18 cellular contexts compared by ENCODE assay signal in the genomic region with DNA sequence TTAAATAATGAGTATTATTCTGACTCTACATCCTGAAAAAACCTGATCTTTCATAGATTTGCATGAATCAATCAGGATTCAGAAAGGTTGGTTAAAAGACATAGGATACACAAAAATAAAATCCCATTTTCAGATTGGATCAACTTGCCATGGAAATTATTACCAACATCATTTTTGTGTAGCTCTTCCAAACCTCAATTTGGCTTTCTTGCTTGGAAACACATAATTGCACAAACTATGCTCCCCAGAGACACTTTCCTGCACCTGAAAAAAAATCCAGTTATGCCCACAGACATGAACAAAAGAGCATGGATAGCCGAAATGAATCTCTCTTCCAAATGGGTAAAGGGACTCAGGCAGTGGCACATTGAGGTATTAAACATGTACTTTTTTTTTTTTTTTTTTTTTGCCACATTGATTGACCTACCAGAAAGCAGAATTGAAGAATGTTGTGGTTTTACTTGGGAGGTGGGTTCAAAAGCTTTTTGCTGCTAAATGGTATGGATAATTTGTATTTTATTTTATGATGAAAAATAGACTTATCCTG.
"Had no signal": no experiment of that assay in that cellular context is flagged by ENCODE, and none has a peak within 500 bp of the region (broad histone marks: within the 10 kb centered on the region; RNA-seq: fewer than 3 reads in every experiment).

No MANE protein-coding gene starts in this region.

- DNase-seq: cortex of kidney; dorsolateral prefrontal cortex; effector memory CD4-positive, alpha-beta T cell; foreskin melanocyte; heart left ventricle; hippocampal formation; kidney glomerular epithelial cell; naive thymus-derived CD4-positive, alpha-beta T cell; ovary; small intestine; stimulated activated CD4-positive, alpha-beta T cell treated with anti-CD3 and anti-CD28 coated beads, Interleukin-12 subunit alpha, Interleukin-12 subunit beta, amount 100 ng/mL, for 4 hours; stimulated activated naive CD4-positive, alpha-beta T cell; stomach; substantia nigra; transverse colon had no signal

- H3K27ac ChIP-seq: dorsolateral prefrontal cortex, heart left ventricle, ovary, right atrium auricular region, stomach, thoracic aorta, transverse colon had no signal

- H3K4me1 ChIP-seq: heart left ventricle, right atrium auricular region, stomach, transverse colon had no signal

- H3K4me3 Mint-ChIP-seq: naive thymus-derived CD4-positive, alpha-beta T cell had no signal

- H3K27ac Mint-ChIP-seq: naive thymus-derived CD4-positive, alpha-beta T cell had no signal

- ATAC-seq: esophagus mucosa; heart left ventricle; naive thymus-derived CD4-positive, alpha-beta T cell had no signal

- H3K36me3 Mint-ChIP-seq: naive thymus-derived CD4-positive, alpha-beta T cell had no signal

- H3K36me3 ChIP-seq: heart left ventricle, ovary, right atrium auricular region, stomach, thoracic aorta, transverse colon had no signal

- H3K27me3 ChIP-seq: heart left ventricle, ovary, right atrium auricular region, stomach, transverse colon had no signal

- H3K4me1 Mint-ChIP-seq: naive thymus-derived CD4-positive, alpha-beta T cell had no signal

- H3K9me3 ChIP-seq: ovary, stomach, thoracic aorta, transverse colon had no signal

- H3K4me3 ChIP-seq: dorsolateral prefrontal cortex, heart left ventricle, ovary, right atrium auricular region, stomach, thoracic aorta, transverse colon had no signal
